In the genomic region with DNA sequence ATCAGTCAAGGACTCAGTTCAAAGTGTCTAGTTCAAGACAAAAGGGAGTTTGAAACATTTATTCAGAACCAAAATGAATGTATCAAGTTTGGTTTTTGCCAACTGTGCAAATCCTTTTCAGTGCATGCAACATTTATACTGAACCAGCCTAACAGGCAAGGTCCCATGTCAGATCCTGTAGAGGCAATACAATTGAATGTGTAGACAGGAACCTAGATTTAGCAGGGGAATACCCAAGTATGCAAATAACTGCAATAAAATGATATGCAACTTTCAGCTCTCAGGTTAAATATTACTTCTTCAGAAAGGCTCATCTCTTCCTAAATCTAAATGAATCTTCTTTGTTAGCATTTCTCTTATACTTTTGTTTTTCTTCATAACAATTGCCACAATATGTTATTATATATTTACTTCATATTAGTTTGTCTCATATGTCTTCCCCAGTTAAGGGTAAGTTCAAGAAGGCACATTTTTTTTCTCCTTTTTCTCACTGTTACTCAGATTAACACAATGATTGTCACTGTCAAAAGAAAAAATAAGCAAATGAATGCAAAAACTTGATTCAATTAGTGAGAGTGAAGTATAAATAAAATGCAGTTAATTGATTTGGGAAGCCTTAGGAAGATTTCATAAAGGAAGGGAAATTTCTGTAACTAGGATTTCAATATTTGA, we compare ENCODE assay signal across 13 cellular contexts.
DNase-seq lines count a peak whose midpoint lies in the region; ATAC-seq and TF ChIP-seq lines count a peak whose summit lies in the region.
"Had no signal": no experiment of that assay in that cellular context is flagged by ENCODE, and none has a peak within 500 bp of the region (broad histone marks: within the 10 kb centered on the region; RNA-seq: fewer than 3 reads in every experiment).

No MANE protein-coding gene starts in this region.

- no peaks in the 10 kb centered on the region for H3K9me3 ChIP-seq in DOHH2 (ENCODE audit: control insufficient read depth, insufficient read depth, low read length)
- H3K9me3 ChIP-seq: esophagus squamous epithelium had no signal

- H3F3A ChIP-seq in DOHH2 (ENCODE audit: control insufficient read depth, insufficient read depth), result no peaks in the 10 kb centered on the region; the same call in 1 of the 2 replicates

- peak overlapping the region; percentile 27; the same call in 1 of the 2 replicates for H3K4me3 ChIP-seq in DOHH2 (ENCODE audit: low read length)
- H3K4me3 ChIP-seq: BLaER1 treated with 17β-estradiol and CSF1 and Interleukin-3, amounts not matched to agents 10 nM and 100 nM; esophagus squamous epithelium had no signal

- H3K9me2 ChIP-seq in DOHH2 (replicated peaks; ENCODE audit: control insufficient read depth, low read length), result no peaks in the 10 kb centered on the region

- no peaks in the 10 kb centered on the region for H4K20me1 ChIP-seq in DOHH2 (ENCODE audit: control insufficient read depth, insufficient read depth, low read depth, low read length)
- H4K20me1 ChIP-seq: BLaER1 treated with 17β-estradiol and CSF1 and Interleukin-3, amounts not matched to agents 10 nM and 100 nM had no signal

- H3K27me3 ChIP-seq in DOHH2 (ENCODE audit: control insufficient read depth, low read length), result no peaks in the 10 kb centered on the region
- H3K27me3 ChIP-seq: BLaER1 treated with 17β-estradiol and CSF1 and Interleukin-3, amounts not matched to agents 10 nM and 100 nM; esophagus squamous epithelium had no signal

- peaks cover 23% of the 10 kb centered on the region for H3K4me1 ChIP-seq in DOHH2 (ENCODE audit: control insufficient read depth, low read length)
- H3K4me1 ChIP-seq: esophagus squamous epithelium, parathyroid adenoma had no signal

- no peak for TF ChIP-seq CTCF in DOHH2 (IDR thresholded peaks at IDR 0.05; ENCODE audit: low read depth, low read length, poor library complexity, severe bottlenecking)

- H3K4me2 ChIP-seq in DOHH2 (ENCODE audit: low read length), result peak overlapping the region; percentile 46

- ATAC-seq in GM19372 (IDR thresholded peaks at IDR 0.05; ENCODE audit: low read depth, unreplicated experiment) (peak; percentile 93), HG02884 (IDR thresholded peaks at IDR 0.05; ENCODE audit: unreplicated experiment) (peak; percentile 93)
- ATAC-seq: WTC11 had no signal

- no peaks in the 10 kb centered on the region for H3K79me2 ChIP-seq in DOHH2 (ENCODE audit: control insufficient read depth, low read length)
- H3K79me2 ChIP-seq: parathyroid adenoma had no signal

- DNase-seq in NAMALWA (ENCODE audit: low spot score) (peak; percentile 41), islet precursor cell (no peak), pons (ENCODE audit: low spot score) (no peak), AML-193 (lab: John Stamatoyannopoulos, UW) (no peak), SIG-M5 treated with dmso at 0.1 percent for 504 hours (lab: John Stamatoyannopoulos, UW; ENCODE audit: unreplicated experiment) (no peak)
- DNase-seq: esophagus squamous epithelium, kidney had no signal

- H3K27ac ChIP-seq in DOHH2 (ENCODE audit: low read depth, low read length), result no peak overlapping the region
- H3K27ac ChIP-seq: BLaER1 treated with 17β-estradiol and CSF1 and Interleukin-3, amounts not matched to agents 10 nM and 100 nM; esophagus squamous epithelium; parathyroid adenoma had no signal

- no peaks in the 10 kb centered on the region for H3K36me3 ChIP-seq in DOHH2 (ENCODE audit: control insufficient read depth, low read length)
- H3K36me3 ChIP-seq: BLaER1 treated with 17β-estradiol and CSF1 and Interleukin-3, amounts not matched to agents 10 nM and 100 nM; esophagus squamous epithelium had no signal
